In genomic region chrX:113790987-113791386, GRCh38 we compare ENCODE assay signal across 30 cellular contexts.
"Had no signal": no experiment of that assay in that cellular context is flagged by ENCODE, and none has a peak within 500 bp of the region (broad histone marks: within the 10 kb centered on the region; RNA-seq: fewer than 3 reads in every experiment).

No MANE protein-coding gene starts in this region.

- H3K9ac ChIP-seq: neural progenitor cell had no signal

- H3K36me3 ChIP-seq: gastroesophageal sphincter, heart left ventricle, neural progenitor cell, prostate gland, right atrium auricular region, spleen, tibial artery, upper lobe of right lung, uterus had no signal

- H3K4me3 ChIP-seq: gastroesophageal sphincter, heart left ventricle, hepatocyte, lung, mucosa of descending colon, neural progenitor cell, prostate gland, right atrium auricular region, spleen, testis, tibial artery, upper lobe of right lung, uterus had no signal

- DNase-seq: effector CD8-positive, alpha-beta T cell; endodermal cell; foreskin fibroblast; heart left ventricle; kidney; mucosa of descending colon; naive B cell; spleen; stimulated activated CD4-positive, alpha-beta T cell treated with anti-CD3 and anti-CD28 coated beads, Interleukin-4, amount 100 ng/mL, for 4 hours; stimulated activated naive CD8-positive, alpha-beta T cell treated with anti-CD3 and anti-CD28 coated beads, Interleukin-15, Interleukin-2, amounts not matched to agents 100 U/mL and 50 U/mL, for 24 hours; substantia nigra; testis; tibial artery; upper lobe of right lung; uterus had no signal

- H3K4me1 ChIP-seq: gastroesophageal sphincter, heart left ventricle, prostate gland, right atrium auricular region, spleen, testis, tibial artery, upper lobe of right lung, uterus had no signal

- H3K27me3 ChIP-seq: gastroesophageal sphincter, hepatocyte, neural progenitor cell, right atrium auricular region, spleen, testis, tibial artery, upper lobe of right lung had no signal

- ATAC-seq: esophagus mucosa; gastroesophageal sphincter; heart left ventricle; left lobe of liver; mucosa of descending colon; sciatic nerve; stimulated activated memory B cell treated with anti-CD40 and anti-IgM and Interleukin-4, amounts not matched to agents 10 μg/mL and 1 μg/mL and 100 μg/mL, for 72 hours; stimulated activated naive CD8-positive, alpha-beta T cell treated with anti-CD3 and anti-CD28 coated beads, Interleukin-15, Interleukin-2, amounts not matched to agents 100 U/mL and 50 U/mL, for 24 hours; upper lobe of right lung had no signal

- H3K9me3 Mint-ChIP-seq: memory B cell had no signal

- H3K9me3 ChIP-seq: gastroesophageal sphincter, heart left ventricle, mucosa of descending colon, prostate gland, right atrium auricular region, spleen, testis, tibial artery, upper lobe of right lung, uterus had no signal

- H3K36me3 Mint-ChIP-seq: memory B cell, naive B cell, neural progenitor cell had no signal

- H3K4me3 Mint-ChIP-seq: dendritic cell treated with granulocyte-macrophage colony-stimulating factor and Interleukin-4, amounts not matched to agents 40 ng/mL and 50 ng/mL, for 4 days; endodermal cell; memory B cell; naive B cell; nephron; neural progenitor cell; stimulated activated memory B cell treated with anti-CD40 and anti-IgM and Interleukin-4, amounts not matched to agents 10 μg/mL and 1 μg/mL and 100 μg/mL, for 72 hours had no signal

- FAIRE-seq: colon, kidney had no signal

- H3K27ac Mint-ChIP-seq: dendritic cell treated with granulocyte-macrophage colony-stimulating factor and Interleukin-4, amounts not matched to agents 40 ng/mL and 50 ng/mL, for 4 days; memory B cell; naive B cell; nephron; neural progenitor cell; stimulated activated memory B cell treated with anti-CD40 and anti-IgM and Interleukin-4, amounts not matched to agents 10 μg/mL and 1 μg/mL and 100 μg/mL, for 72 hours had no signal

- H3K27me3 Mint-ChIP-seq: dendritic cell treated with granulocyte-macrophage colony-stimulating factor and Interleukin-4, amounts not matched to agents 40 ng/mL and 50 ng/mL, for 4 days; memory B cell; naive B cell; stimulated activated memory B cell treated with anti-CD40 and anti-IgM and Interleukin-4, amounts not matched to agents 10 μg/mL and 1 μg/mL and 100 μg/mL, for 72 hours had no signal

- H3K27ac ChIP-seq: epithelial cell of prostate, gastroesophageal sphincter, heart left ventricle, hepatocyte, neural progenitor cell, prostate gland, right atrium auricular region, spleen, testis, tibial artery, upper lobe of right lung, uterus had no signal
